30 cellular contexts compared by ENCODE assay signal in the genomic region with DNA sequence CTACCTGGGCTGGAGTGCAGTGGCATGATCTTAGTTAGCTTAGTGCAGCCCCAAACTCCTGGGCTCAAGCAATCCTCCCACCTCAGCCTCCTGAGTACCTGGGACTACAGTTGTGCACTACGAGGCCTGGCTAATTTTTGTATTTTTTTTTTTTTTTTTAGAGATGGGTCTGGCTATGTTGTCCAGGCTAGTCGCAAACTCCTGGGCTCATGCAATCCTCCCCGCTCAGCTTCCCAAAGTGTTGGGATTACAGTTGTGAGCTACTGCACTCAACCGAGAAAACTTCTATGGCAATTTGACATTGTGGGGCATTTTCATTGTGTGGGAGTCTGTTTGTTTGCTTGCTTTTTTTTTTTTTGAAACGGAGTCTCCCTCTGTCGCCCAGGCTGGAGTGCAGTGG. TPM values are rescaled to one million over a fixed set of nuclear protein-coding genes. Genes with fewer than 3 reads are reported as not detected.
DNase-seq lines count a peak whose midpoint lies in the region; ATAC-seq, FAIRE-seq and TF ChIP-seq lines count a peak whose summit lies in the region.
"Had no signal": no experiment of that assay in that cellular context is flagged by ENCODE, and none has a peak within 500 bp of the region (broad histone marks: within the 10 kb centered on the region; RNA-seq: fewer than 3 reads in every experiment).

No MANE protein-coding gene starts in this region.

- H3K4me1 ChIP-seq in HepG2 (ENCODE audit: insufficient read depth, low read length) (peaks cover 24% of the 10 kb centered on the region), right lobe of liver (peaks cover 0 to 13% (median 7%) of the 10 kb centered on the region in 4 donors), HEK293 (ENCODE audit: control insufficient read depth, insufficient read depth, low read length) (no peaks in the 10 kb centered on the region; the same call in 1 of the 2 replicates), K562 (replicated peaks in 1 of 2; ENCODE audit: control insufficient read depth in 2 of 2, insufficient read depth in 2 of 2, low read length in 2 of 2) (peaks cover 0 to 20% of the 10 kb centered on the region in 2 experiments; a peak in 1 of 5 replicates)

- in situ Hi-C loops in HepG2 (cut with HindIII; ENCODE audit: extremely low pct_ligation_motif_present, low pct_unique_long_range_greater_than_20kb) (no loop called here), K562 (cut with MboI) (no loop called here)

- no TSS peak for BruUV-seq in HepG2 (replicated peaks; lab: Mats Ljungman, UMichigan)
- no TSS peak for BruUV-seq in K562 (replicated peaks; lab: Mats Ljungman, UMichigan)

- H3K79me2 ChIP-seq in HepG2 (ENCODE audit: insufficient read depth, low read length) = no peaks in the 10 kb centered on the region
- H3K79me2 ChIP-seq in K562 (ENCODE audit: control insufficient read depth, insufficient read depth, low read length) = no peaks in the 10 kb centered on the region

- DNase-seq in HepG2 (ENCODE audit: low spot score) (no peak), right lobe of liver (no peak), K562 (ENCODE audit: extremely low read depth in 1 of 4, low spot score in 3 of 4) (no peak), H54 (ENCODE audit: insufficient read length, low spot score) (no peak), NCI-H748 (lab: John Stamatoyannopoulos, UW; ENCODE audit: unreplicated experiment) (no peak)
- DNase-seq: ACHN; AML-193; BE2C; C1 segment of cervical spinal cord; Caco-2; Calu3; CD4-positive, alpha-beta memory T cell; CD4-positive, alpha-beta T cell; CD4-positive, CD25-positive, alpha-beta regulatory T cell; CD8-positive, alpha-beta memory T cell; CD8-positive, alpha-beta T cell; COR-L47; DMS 273 treated with DMSO at 0.1 percent for 48 hours; DMS153; DMS53; DND-41; EL had no signal

- TF ChIP-seq EP300 in HepG2 (IDR thresholded peaks at IDR 0.05; ENCODE audit: low read depth in 2 of 2, low read length in 2 of 2) (no peak), HepG2 (CRISPR knock-in tag; IDR thresholded peaks at IDR 0.05; ENCODE audit: borderline replicate concordance) (no peak), K562 (IDR thresholded peaks at IDR 0.05; ENCODE audit: low read length) (no peak)

- WGBS in HepG2 (ENCODE audit: low lambda C conversion rate) = 68% methylated on average over 6 of the region's 6 CpGs
- 74% methylated on average over 5 of the region's 6 CpGs for WGBS in right lobe of liver (ENCODE audit: insufficient coverage, low coverage, low lambda C conversion rate, missing lambda C conversion rate)
- WGBS in K562 (ENCODE audit: insufficient coverage, low coverage, missing lambda C conversion rate) = 9% methylated on average over 6 of the region's 6 CpGs

- H3K27me3 ChIP-seq in HepG2 (ENCODE audit: control insufficient read depth in 1 of 2, insufficient read depth in 2 of 2, low read length in 2 of 2) = peaks cover 0 to 79% of the 10 kb centered on the region in 2 experiments; a peak in 4 of 5 replicates
- no peaks in the 10 kb centered on the region for H3K27me3 ChIP-seq in right lobe of liver
- H3K27me3 ChIP-seq in K562 (ENCODE audit: control insufficient read depth in 2 of 2, insufficient read depth in 2 of 2, low read length in 2 of 2) = peaks cover 86 to 97% of the 10 kb centered on the region in 2 experiments
- H3K27me3 ChIP-seq: BE2C; BLaER1; BLaER1 treated with 17β-estradiol and CSF1 and Interleukin-3, amounts not matched to agents 10 nM and 100 nM had no signal

- CTCF ChIA-PET in HepG2 (lab: Yijun Ruan, JAX; ENCODE audit: low intra/inter-chr PET ratio, low total read pairs) (no interaction called here), HEK293 (lab: Yijun Ruan, JAX) (interaction anchor here (0.7 kb wide), 1 partner anchor 101 kb away, joined by 4 read pairs; no protein-coding TSS in a partner anchor), K562 (lab: Yijun Ruan, JAX; ENCODE audit: low intra/inter-chr PET ratio) (interaction anchor here (0.7 kb wide), 1 partner anchor 18 kb away, joined by 4 read pairs; no protein-coding TSS in a partner anchor)

- H3K4me2 ChIP-seq in HepG2 (ENCODE audit: low read depth, low read length) (no peak overlapping the region), K562 (ENCODE audit: insufficient read depth, low read length) (no peak overlapping the region)
- H3K4me2 ChIP-seq: A549; BLaER1; BLaER1 treated with 17β-estradiol and CSF1 and Interleukin-3, amounts not matched to agents 10 nM and 100 nM had no signal

- TF ChIP-seq CTCF in HepG2 (CRISPR knock-in tag; IDR thresholded peaks at IDR 0.05) (no peak), right lobe of liver (IDR thresholded peaks at IDR 0.05) (no peak), HEK293 (tag by site-specific recombination; IDR thresholded peaks at IDR 0.05) (no peak), K562 (IDR thresholded peaks at IDR 0.05 in 2 of 3, conservative IDR thresholded peaks at IDR 0.05 in 1 of 3; ENCODE audit: insufficient read depth in 2 of 3, low read depth in 1 of 3, low read length in 3 of 3) (no peak)

- no peak overlapping the region for H2AFZ ChIP-seq in HepG2 (ENCODE audit: low read length)
- H2AFZ ChIP-seq in K562 (ENCODE audit: low read depth, low read length) = no peak overlapping the region

- TF ChIP-seq POLR2A in HepG2 (IDR thresholded peaks at IDR 0.05; ENCODE audit: insufficient read depth in 1 of 2, low read depth in 2 of 2, low read length in 2 of 2) (no peak), right lobe of liver (IDR thresholded peaks at IDR 0.05) (no peak), K562 (conservative IDR thresholded peaks at IDR 0.05) (no peak), H54 (IDR thresholded peaks at IDR 0.05; ENCODE audit: low read depth, low read length) (no peak)

- H3K9ac ChIP-seq in HepG2 (ENCODE audit: insufficient read depth, low read depth, low read length) = no peak overlapping the region
- no peak overlapping the region for H3K9ac ChIP-seq in K562 (ENCODE audit: insufficient read depth in 1 of 2, low read depth in 2 of 2, low read length in 2 of 2)
- H3K9ac ChIP-seq: BLaER1; BLaER1 treated with 17β-estradiol and CSF1 and Interleukin-3, amounts not matched to agents 10 nM and 100 nM had no signal

- FAIRE-seq in HepG2 (lab: Jason Lieb, UNC) (no peak), K562 (lab: Jason Lieb, UNC) (no peak), H54 (lab: Jason Lieb, UNC) (no peak)
- FAIRE-seq: A204.1, A549, D721Med had no signal

- H3K9me1 ChIP-seq in K562 (ENCODE audit: control insufficient read depth, insufficient read depth, low read length) = no peaks in the 10 kb centered on the region

- H3K9me3 ChIP-seq in HepG2 (ENCODE audit: low read length) (no peaks in the 10 kb centered on the region), right lobe of liver (no peaks in the 10 kb centered on the region), HEK293 (ENCODE audit: control insufficient read depth, insufficient read depth, low read depth, low read length) (no peaks in the 10 kb centered on the region; the same call in 1 of the 2 replicates), K562 (replicated peaks; ENCODE audit: control insufficient read depth, insufficient read depth, low read depth, low read length) (no peaks in the 10 kb centered on the region)
- H3K9me3 ChIP-seq: A549, BE2C, BLaER1, Caco-2 had no signal

- H3K27ac ChIP-seq in HepG2 (ENCODE audit: extremely low read length, insufficient read depth, low read length) (no peak overlapping the region), right lobe of liver (no peak overlapping the region), HEK293 (ENCODE audit: extremely low read depth, low read depth, low read length) (no peak overlapping the region), K562 (ENCODE audit: extremely low read depth, low read depth, low read length) (no peak overlapping the region)
- H3K27ac ChIP-seq: 22Rv1; BLaER1; BLaER1 treated with 17β-estradiol and CSF1 and Interleukin-3, amounts not matched to agents 10 nM and 100 nM; C4-2B had no signal

- H3K4me3 ChIP-seq in HepG2 (replicated peaks in 1 of 3; ENCODE audit: insufficient read depth in 1 of 3, low read depth in 2 of 3, low read length in 3 of 3) (no peak overlapping the region), right lobe of liver (no peak overlapping the region), HEK293 (ENCODE audit: low read depth, low read length) (no peak overlapping the region), K562 (no peak overlapping the region)
- H3K4me3 ChIP-seq: A549; BLaER1; BLaER1 treated with 17β-estradiol and CSF1 and Interleukin-3, amounts not matched to agents 10 nM and 100 nM had no signal

- H3K36me3 ChIP-seq in HepG2 (replicated peaks in 1 of 2; ENCODE audit: control insufficient read depth in 1 of 2, insufficient read depth in 2 of 2, low read length in 2 of 2) = no peaks in the 10 kb centered on the region
- H3K36me3 ChIP-seq in right lobe of liver = no peaks in the 10 kb centered on the region
- no peaks in the 10 kb centered on the region for H3K36me3 ChIP-seq in HEK293 (ENCODE audit: control insufficient read depth in 2 of 2, insufficient read depth in 1 of 2, low read length in 2 of 2)
- H3K36me3 ChIP-seq in K562 (ENCODE audit: control insufficient read depth, insufficient read depth, low read length) = no peaks in the 10 kb centered on the region
- H3K36me3 ChIP-seq: BE2C, BLaER1 had no signal

- no peak for TF ChIP-seq RAD21 in HepG2 (CRISPR knock-in tag; IDR thresholded peaks at IDR 0.05)
- no peak for TF ChIP-seq RAD21 in K562 (CRISPR knock-in tag; conservative IDR thresholded peaks at IDR 0.05 in 1 of 2, IDR thresholded peaks at IDR 0.05 in 1 of 2)

- intact Hi-C loops in HepG2 (cut with micrococcal nuclease; ENCODE audit: unreplicated experiment) = no loop called here
- intact Hi-C loops in right lobe of liver (cut with DNase I) = no loop called here
- intact Hi-C loops in K562 (cut with micrococcal nuclease) = no loop called here

- POLR2A ChIA-PET in HepG2 (lab: Yijun Ruan, JAX) = no interaction called here
- POLR2A ChIA-PET in HEK293 (lab: Yijun Ruan, JAX) = no interaction called here
- POLR2A ChIA-PET in K562 (lab: Yijun Ruan, JAX) = interaction anchor here (0.9 kb wide), 1 partner anchor 30 kb away, joined by 3 read pairs; the partner anchor contains the start of gene CRISPLD2

- no peaks in the 10 kb centered on the region; the same call in 1 of the 2 replicates for H4K20me1 ChIP-seq in HepG2 (ENCODE audit: insufficient read depth, low read length)
- peaks cover 27% of the 10 kb centered on the region for H4K20me1 ChIP-seq in K562 (replicated peaks; ENCODE audit: control insufficient read depth, insufficient read depth, low read length)
- H4K20me1 ChIP-seq: BLaER1 had no signal

- ATAC-seq in HepG2 (no peak), right lobe of liver (no peak), K562 (no peak)
- ATAC-seq: A549; CD8-positive, alpha-beta T cell had no signal

RNA-seq across cellular contexts. Expression of gene CRISPLD2, which starts 30.0 kb away (rescaled TPM):
- total RNA-seq in HepG2 (2016; rRNA removed; fragmentation: Illumina TruSeq; extraction: Trizol) (0.14 and 0.31 TPM in 2 replicates), right lobe of liver (10 to 100 TPM in 3 of 6 experiments, 1 to 10 TPM in 3; 2.9 to 14.8 (median 8.9) TPM), K562 (2014; rRNA removed) (0.12 TPM in 1 of 2 replicates, not detected in the other), K562 (2014; rRNA removed; fragmentation: Illumina TruSeq; extraction: Trizol) (0.04 and 0.10 TPM in 2 replicates), K562 (2015; rRNA removed; fragmentation: Illumina TruSeq; extraction: Trizol) (not detected in 2 replicates), K562 (2021) (0.22 and 0.24 TPM in 2 replicates)
- not detected in 2 replicates for total RNA-seq in HepG2 (2016; cell fraction: cytosol; rRNA removed; fragmentation: Illumina TruSeq; extraction: Trizol; ENCODE audit: low read depth)
- total RNA-seq in HepG2 (2016; cell fraction: insoluble cytoplasmic fraction; rRNA removed; fragmentation: Illumina TruSeq; extraction: Trizol) = 0.15 TPM in 2 replicates
- not detected in 2 replicates for total RNA-seq in HepG2 (2016; cell fraction: membrane; rRNA removed; fragmentation: Illumina TruSeq; extraction: Trizol)
- total RNA-seq in HepG2 (2016; cell fraction: nucleus; rRNA removed; fragmentation: Illumina TruSeq; extraction: Trizol) = not detected in 2 replicates
- polyA plus RNA-seq in HepG2 (2011; rRNA removed) (0.04 and 0.25 TPM in 2 replicates), K562 (2011; rRNA removed) (0.05 TPM in 1 of 2 replicates, not detected in the other), K562 (2014; fragmentation: Illumina TruSeq; extraction: Trizol) (0.03 and 0.06 TPM in 2 replicates), K562 (2014; fragmentation: Nextera tagmentation; extraction: Ambion mirVana) (under 1 TPM in 1 of 2 experiments, not detected in 1; 0.03 TPM), K562 (2014; rRNA removed) (0.08 TPM in 1 of 2 replicates, not detected in the other)
- 0.05 and 0.15 TPM in 2 replicates for polyA plus RNA-seq in HepG2 (2011; cell fraction: cytosol; rRNA removed)
- 0.08 and 0.17 TPM in 2 replicates for polyA plus RNA-seq in HepG2 (2011; cell fraction: nucleus; rRNA removed)
- 0.07 and 0.31 TPM in 2 replicates for polyA plus RNA-seq in HepG2 (2012)
- polyA plus RNA-seq in HepG2 (2016; cell fraction: cytosol; fragmentation: Illumina TruSeq; extraction: Trizol; ENCODE audit: low read depth) = not detected in 2 replicates
- polyA plus RNA-seq in HepG2 (2016; cell fraction: insoluble cytoplasmic fraction; fragmentation: Illumina TruSeq; extraction: Trizol; ENCODE audit: low read depth) = not detected in 2 replicates
- not detected in 2 replicates for polyA plus RNA-seq in HepG2 (2016; cell fraction: membrane; fragmentation: Illumina TruSeq; extraction: Trizol; ENCODE audit: low read depth)
- 0.33 TPM in 1 of 2 replicates, not detected in the other for polyA plus RNA-seq in HepG2 (2016; cell fraction: nucleus; fragmentation: Illumina TruSeq; extraction: Trizol; ENCODE audit: insufficient read depth, low read depth)
- 0.44 and 0.89 TPM in 2 replicates for polyA minus RNA-seq in HepG2 (2011; rRNA and poly(A)+ RNA removed; ENCODE audit: low replicate concordance)
- not detected in 2 replicates for polyA minus RNA-seq in HepG2 (2011; cell fraction: cytosol; rRNA and poly(A)+ RNA removed)
- 0.25 and 0.77 TPM in 2 replicates for polyA minus RNA-seq in HepG2 (2011; cell fraction: nucleus; rRNA and poly(A)+ RNA removed)
- total RNA-seq in K562 (2011; cell fraction: chromatin; rRNA removed; ENCODE audit: low replicate concordance) = 0.42 TPM in 1 of 2 replicates, not detected in the other
- total RNA-seq in K562 (2011; cell fraction: nucleolus; rRNA removed) = 0.13 and 0.17 TPM in 2 replicates
- 0.31 TPM in 1 of 2 replicates, not detected in the other for total RNA-seq in K562 (2011; cell fraction: nucleoplasm; rRNA removed)
- 0.03 and 0.19 TPM in 2 replicates for polyA plus RNA-seq in K562 (2011; cell fraction: cytosol; rRNA removed)
- polyA plus RNA-seq in K562 (2011; cell fraction: nucleus; rRNA removed) = 0.34 TPM in 1 of 2 replicates, not detected in the other
- 0.07 and 0.16 TPM in 2 replicates for polyA plus RNA-seq in K562 (2012)
- polyA minus RNA-seq in K562 (2011; rRNA and poly(A)+ RNA removed) = 0.04 and 0.06 TPM in 2 replicates
- not detected in 2 replicates for polyA minus RNA-seq in K562 (2011; cell fraction: cytosol; rRNA and poly(A)+ RNA removed)
- 0.27 TPM in 1 of 2 replicates, not detected in the other for polyA minus RNA-seq in K562 (2011; cell fraction: nucleus; rRNA and poly(A)+ RNA removed)

Comparison
In these comparisons a context has a peak if more than half of its experiments do, and no peak if none do; other contexts are left out.
1. Of the 241 proteins assayed by ChIP-seq in both HepG2 and K562: peak only in HepG2: none; only in K562: none; in both: ZNF121; in neither: 240.